Comparison of ENCODE assay signal across 8 cellular contexts in genomic region chr4:176001171-176002006, GRCh38.
DNase-seq lines count a peak whose midpoint lies in the region; ATAC-seq lines count a peak whose summit lies in the region.

No MANE protein-coding gene starts in this region.

- ATAC-seq in stimulated activated naive CD8-positive, alpha-beta T cell treated with anti-CD3 and anti-CD28 coated beads, Interleukin-15, Interleukin-2, amounts not matched to agents 100 U/mL and 50 U/mL, for 24 hours: no peak

- POLR2A ChIA-PET in activated CD4-positive, alpha-beta memory T cell treated with anti-CD3 and anti-CD28 coated beads for 36 hours (lab: Charles Lee): no interaction called here

- H3K4me1 Mint-ChIP-seq in stimulated activated naive CD8-positive, alpha-beta T cell treated with anti-CD3 and anti-CD28 coated beads, Interleukin-15, Interleukin-2, amounts not matched to agents 100 ng/mL and 50 ng/mL, for 24 hours (ENCODE audit: low read depth): peaks cover 7% of the 10 kb centered on the region
- peaks cover 5% of the 10 kb centered on the region for H3K4me1 Mint-ChIP-seq in activated CD4-positive, alpha-beta memory T cell treated with anti-CD3 and anti-CD28 coated beads for 36 hours (ENCODE audit: low read depth)

- H3K27me3 Mint-ChIP-seq in stimulated activated naive CD8-positive, alpha-beta T cell treated with anti-CD3 and anti-CD28 coated beads, Interleukin-15, Interleukin-2, amounts not matched to agents 100 ng/mL and 50 ng/mL, for 24 hours: peaks cover 37% of the 10 kb centered on the region
- peaks cover 30% of the 10 kb centered on the region for H3K27me3 Mint-ChIP-seq in activated CD4-positive, alpha-beta memory T cell treated with anti-CD3 and anti-CD28 coated beads for 36 hours

- peak overlapping the region; percentile 70 for H3K27ac ChIP-seq in angular gyrus (ENCODE audit: low read depth, low read length)

- CTCF ChIA-PET in activated CD4-positive, alpha-beta memory T cell treated with anti-CD3 and anti-CD28 coated beads for 36 hours (lab: Charles Lee): no interaction called here

- DNase-seq in stimulated activated naive CD8-positive, alpha-beta T cell treated with anti-CD3 and anti-CD28 coated beads, Interleukin-15, Interleukin-2, amounts not matched to agents 100 U/mL and 50 U/mL, for 24 hours: no peak
- peak; percentile 51 for DNase-seq in iPS DF 4.7 (ENCODE audit: extremely low read depth, low spot score)
- DNase-seq in renal cortical epithelial cell (ENCODE audit: low read depth): peak; percentile 27
- DNase-seq in GM19238 (ENCODE audit: insufficient read length, low spot score): no peak
- DNase-seq in activated CD4-positive, alpha-beta memory T cell treated with anti-CD3 and anti-CD28 coated beads for 36 hours: no peak
- no peak for DNase-seq in activated naive CD4-positive, alpha-beta T cell (lab: John Stamatoyannopoulos, UW)

- H3K9me3 Mint-ChIP-seq in stimulated activated naive CD8-positive, alpha-beta T cell treated with anti-CD3 and anti-CD28 coated beads, Interleukin-15, Interleukin-2, amounts not matched to agents 100 ng/mL and 50 ng/mL, for 24 hours: no peaks in the 10 kb centered on the region
- H3K9me3 Mint-ChIP-seq in activated CD4-positive, alpha-beta memory T cell treated with anti-CD3 and anti-CD28 coated beads for 36 hours: no peaks in the 10 kb centered on the region

- intact Hi-C loops in activated CD4-positive, alpha-beta memory T cell treated with anti-CD3 and anti-CD28 coated beads for 36 hours (cut with micrococcal nuclease): no loop called here

- no peaks in the 10 kb centered on the region for H3K36me3 Mint-ChIP-seq in stimulated activated naive CD8-positive, alpha-beta T cell treated with anti-CD3 and anti-CD28 coated beads, Interleukin-15, Interleukin-2, amounts not matched to agents 100 ng/mL and 50 ng/mL, for 24 hours (ENCODE audit: low read depth)
- no peaks in the 10 kb centered on the region for H3K36me3 Mint-ChIP-seq in activated CD4-positive, alpha-beta memory T cell treated with anti-CD3 and anti-CD28 coated beads for 36 hours

- H3K27ac Mint-ChIP-seq in stimulated activated naive CD8-positive, alpha-beta T cell treated with anti-CD3 and anti-CD28 coated beads, Interleukin-15, Interleukin-2, amounts not matched to agents 100 ng/mL and 50 ng/mL, for 24 hours: no peak overlapping the region
- no peak overlapping the region for H3K27ac Mint-ChIP-seq in activated CD4-positive, alpha-beta memory T cell treated with anti-CD3 and anti-CD28 coated beads for 36 hours

- peak overlapping the region; percentile 37 for H3K4me3 Mint-ChIP-seq in stimulated activated naive CD8-positive, alpha-beta T cell treated with anti-CD3 and anti-CD28 coated beads, Interleukin-15, Interleukin-2, amounts not matched to agents 100 ng/mL and 50 ng/mL, for 24 hours
- no peak overlapping the region for H3K4me3 Mint-ChIP-seq in activated CD4-positive, alpha-beta memory T cell treated with anti-CD3 and anti-CD28 coated beads for 36 hours

Comparison
In these comparisons a context has a peak if more than half of its experiments do, and no peak if none do; other contexts are left out.
1. DNase-seq: peak in iPS DF 4.7 (single experiment) and renal cortical epithelial cell (single experiment); none in stimulated activated naive CD8-positive, alpha-beta T cell treated with anti-CD3 and anti-CD28 coated beads, Interleukin-15, Interleukin-2, amounts not matched to agents 100 U/mL and 50 U/mL, for 24 hours (single experiment), GM19238 (single experiment), activated CD4-positive, alpha-beta memory T cell treated with anti-CD3 and anti-CD28 coated beads for 36 hours (single experiment) and activated naive CD4-positive, alpha-beta T cell (0 of 4).